In genomic region chr19:53211554-53211953, GRCh38 we compare ENCODE assay signal across 8 cellular contexts. TPM values are rescaled to one million over a fixed set of nuclear protein-coding genes. Genes with fewer than 3 reads are reported as not detected.
"Had no signal": no experiment of that assay in that cellular context is flagged by ENCODE, and none has a peak within 500 bp of the region (broad histone marks: within the 10 kb centered on the region; RNA-seq: fewer than 3 reads in every experiment).

No MANE protein-coding gene starts in this region.

RNA-seq across cellular contexts. Expression of gene ZNF665, which starts 18.4 kb away (rescaled TPM):
- total RNA-seq: HT-29, MCF 10A had no signal

RNA-seq across cellular contexts. Expression of gene ZNF677, which starts 43.1 kb away (rescaled TPM):
- total RNA-seq: HT-29, MCF 10A had no signal

RNA-seq across cellular contexts. Expression of gene VN1R2, which starts 46.5 kb away (rescaled TPM):
- total RNA-seq: HT-29, LHCN-M2, MCF 10A, PC-9, Peyer's patch, Right ventricle myocardium inferior, RPMI7951, SJCRH30 had no signal

RNA-seq across cellular contexts. Expression of gene ZNF347, which starts 52.7 kb away (rescaled TPM):
- total RNA-seq: HT-29, MCF 10A had no signal

RNA-seq across cellular contexts. Expression of gene VN1R4, which starts 56.0 kb away (rescaled TPM):
- total RNA-seq: HT-29, LHCN-M2, MCF 10A, PC-9, Peyer's patch, Right ventricle myocardium inferior, RPMI7951, SJCRH30 had no signal
